8 cellular contexts compared by ENCODE assay signal in genomic region chr6:42045538-42046460, GRCh38. TPM values are rescaled to one million over a fixed set of nuclear protein-coding genes. Genes with fewer than 3 reads are reported as not detected.
DNase-seq lines count a peak whose midpoint lies in the region; ATAC-seq and TF ChIP-seq lines count a peak whose summit lies in the region.

No MANE protein-coding gene starts in this region.

- H3K4me3 ChIP-seq in Peyer's patch (peak overlapping the region; percentile 76 to 89 (median 86)), urinary bladder (ENCODE audit: low read depth, low read length) (peak overlapping the region; percentile 83)

- DNase-seq in AML-193 (lab: John Stamatoyannopoulos, UW) (peak; percentile 88 to 91), HT1080 (ENCODE audit: low read depth) (peak; percentile 85), Peyer's patch (peak; percentile 84 to 98 (median 95)), globus pallidus (ENCODE audit: low spot score) (peak; percentile 51), omental fat pad (ENCODE audit: low spot score) (peak; percentile 68)
- DNase-seq in activated naive CD4-positive, alpha-beta T cell (lab: John Stamatoyannopoulos, UW): peak; percentile 24 to 62 (median 42)

- TF ChIP-seq POLR2A in Peyer's patch (IDR thresholded peaks at IDR 0.05): peak in 1 of 2 donors; percentile 45

- WGBS in urinary bladder: 5% methylated on average over 14 of the region's 14 CpGs

- H3K9me3 ChIP-seq in Peyer's patch: no peaks in the 10 kb centered on the region

- H3K36me3 ChIP-seq in Peyer's patch (no peaks in the 10 kb centered on the region), urinary bladder (ENCODE audit: insufficient read depth) (no peaks in the 10 kb centered on the region)

- H3K27ac ChIP-seq in Peyer's patch: peak overlapping the region; percentile 89 to 95 (median 90)
- H3K27ac ChIP-seq in urinary bladder (ENCODE audit: low read depth): peak overlapping the region; percentile 51

- TF ChIP-seq CTCF in Peyer's patch (IDR thresholded peaks at IDR 0.05) (no peak), omental fat pad (IDR thresholded peaks at IDR 0.05) (no peak)

- ATAC-seq in omental fat pad (ENCODE audit: low FRiP score) (peak; percentile 60), HG02763 (IDR thresholded peaks at IDR 0.05; ENCODE audit: unreplicated experiment) (no peak)

- H3K27me3 ChIP-seq in Peyer's patch: no peaks in the 10 kb centered on the region

- peaks cover 0 to 64% (median 35%) of the 10 kb centered on the region in 4 donors for H3K4me1 ChIP-seq in Peyer's patch
- no peaks in the 10 kb centered on the region for H3K4me1 ChIP-seq in urinary bladder (ENCODE audit: insufficient read depth)

RNA-seq across cellular contexts. Expression of gene TAF8, which starts 4.5 kb away (rescaled TPM):
- total RNA-seq in HT1080 (2014; rRNA removed; shearing (Covaris generic)): 18.4 and 21.1 TPM in 2 replicates
- polyA plus RNA-seq in HT1080 (2015; cell fraction: cytosol; rRNA removed): 14.9 and 19.7 TPM in 2 replicates
- 21.7 and 21.8 TPM in 2 replicates for polyA plus RNA-seq in HT1080 (2015; cell fraction: nucleus; rRNA removed)
- 10 to 100 TPM; 24.5 to 37.6 (median 24.6) TPM for total RNA-seq in Peyer's patch
- 10 to 100 TPM; 24.3 to 41.4 (median 26.1) TPM for total RNA-seq in omental fat pad
- total RNA-seq in urinary bladder: 18.1 TPM
- 13.4 TPM for polyA plus RNA-seq in urinary bladder

Comparison
In these comparisons a context has a peak if more than half of its experiments do, and no peak if none do; other contexts are left out.
1. DNase-seq: peak in every context shown above with its lines; median percentile 95 in Peyer's patch; 90 in AML-193; 85 in HT1080; 68 in omental fat pad; 51 in globus pallidus; 42 in activated naive CD4-positive, alpha-beta T cell.